29 cellular contexts compared by ENCODE assay signal in the genomic region with DNA sequence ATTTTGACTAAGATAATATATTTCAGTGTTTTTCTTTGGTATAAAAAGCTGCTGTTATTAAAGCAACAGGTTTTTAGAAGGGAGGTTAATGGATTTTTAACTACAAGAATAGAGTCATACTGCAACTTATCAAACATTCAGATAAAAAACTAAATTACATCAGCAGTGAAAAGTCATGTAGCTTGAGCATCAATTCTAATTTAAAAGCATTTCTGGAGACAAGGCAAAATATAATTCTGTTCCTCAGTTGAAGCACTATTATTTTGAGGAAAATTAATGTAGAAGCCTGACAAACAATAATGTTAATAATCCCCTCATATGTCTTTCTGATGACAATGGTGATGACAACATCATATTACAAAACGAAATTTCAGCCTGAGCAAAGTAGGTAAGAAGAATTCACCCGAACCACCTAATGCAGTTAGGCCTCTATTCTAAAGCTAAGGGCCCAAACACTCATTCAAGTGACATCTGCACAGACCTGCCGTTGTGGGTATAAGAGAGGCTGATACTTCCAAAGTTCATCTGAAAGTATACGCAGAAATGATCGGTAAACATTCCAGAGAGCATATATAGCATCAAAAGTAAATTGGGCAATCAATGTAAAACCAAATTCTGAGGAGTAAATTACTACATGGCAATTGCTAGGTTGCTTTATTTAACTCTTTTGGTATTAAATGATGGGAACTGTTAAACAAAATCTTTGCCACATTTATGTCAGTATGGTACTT. TPM values are rescaled to one million over a fixed set of nuclear protein-coding genes. Genes with fewer than 3 reads are reported as not detected.
DNase-seq lines count a peak whose midpoint lies in the region; ATAC-seq, FAIRE-seq and TF ChIP-seq lines count a peak whose summit lies in the region.
"Had no signal": no experiment of that assay in that cellular context is flagged by ENCODE, and none has a peak within 500 bp of the region (broad histone marks: within the 10 kb centered on the region; RNA-seq: fewer than 3 reads in every experiment).

No MANE protein-coding gene starts in this region.

- H3K36me3 ChIP-seq in HepG2 (replicated peaks in 1 of 2; ENCODE audit: control insufficient read depth in 1 of 2, insufficient read depth in 2 of 2, low read length in 2 of 2) (no peaks in the 10 kb centered on the region), right lobe of liver (no peaks in the 10 kb centered on the region), endocrine pancreas (ENCODE audit: control insufficient read depth, insufficient read depth, low read length) (no peaks in the 10 kb centered on the region), neural progenitor cell (no peaks in the 10 kb centered on the region)
- H3K36me3 ChIP-seq: BE2C, BLaER1 had no signal

- ATAC-seq in HepG2 (peak; percentile 99), right lobe of liver (no peak), HG02981 (IDR thresholded peaks at IDR 0.05; ENCODE audit: unreplicated experiment) (no peak)
- ATAC-seq: GM12878 had no signal

- H3K4me2 ChIP-seq in HepG2 (ENCODE audit: low read depth, low read length) (peak overlapping the region; percentile 74), neural progenitor cell (no peak overlapping the region)
- H3K4me2 ChIP-seq: BLaER1 had no signal

- H3K9ac ChIP-seq in HepG2 (ENCODE audit: insufficient read depth, low read depth, low read length): no peak overlapping the region
- no peak overlapping the region for H3K9ac ChIP-seq in endocrine pancreas (ENCODE audit: control insufficient read depth, insufficient read depth, low read length)
- no peak overlapping the region for H3K9ac ChIP-seq in neural progenitor cell
- H3K9ac ChIP-seq: BLaER1 had no signal

- H3F3A ChIP-seq in neural progenitor cell (ENCODE audit: low read depth): peaks cover 11% of the 10 kb centered on the region

- H3K79me2 ChIP-seq in HepG2 (ENCODE audit: insufficient read depth, low read length): no peaks in the 10 kb centered on the region
- H3K79me2 ChIP-seq in neural progenitor cell (ENCODE audit: low read depth): no peaks in the 10 kb centered on the region

- TF ChIP-seq RAD21 in HepG2 (CRISPR knock-in tag; IDR thresholded peaks at IDR 0.05): no peak

- POLR2A ChIA-PET in HepG2 (lab: Yijun Ruan, JAX): no interaction called here

- H2AFZ ChIP-seq in HepG2 (ENCODE audit: low read length): no peak overlapping the region
- H2AFZ ChIP-seq in neural progenitor cell (replicated peaks): peak overlapping the region; percentile 63

- BruUV-seq in HepG2 (replicated peaks; lab: Mats Ljungman, UMichigan): no TSS peak

- H3K27me3 ChIP-seq in HepG2 (ENCODE audit: control insufficient read depth in 1 of 2, insufficient read depth in 2 of 2, low read length in 2 of 2): no peaks in the 10 kb centered on the region
- no peaks in the 10 kb centered on the region for H3K27me3 ChIP-seq in right lobe of liver
- no peaks in the 10 kb centered on the region for H3K27me3 ChIP-seq in endocrine pancreas (ENCODE audit: control insufficient read depth, insufficient read depth, low read length)
- H3K27me3 ChIP-seq in neural progenitor cell: no peaks in the 10 kb centered on the region
- H3K27me3 ChIP-seq: BE2C, BLaER1 had no signal

- H3K4me1 Mint-ChIP-seq in neural progenitor cell: peaks cover 5% of the 10 kb centered on the region
- H3K4me1 Mint-ChIP-seq: CD14-positive monocyte; CD4-positive, alpha-beta memory T cell; CD4-positive, CD25-positive, alpha-beta regulatory T cell; CD8-positive, alpha-beta memory T cell had no signal

- intact Hi-C loops in HepG2 (cut with micrococcal nuclease; ENCODE audit: unreplicated experiment): no loop called here
- intact Hi-C loops in right lobe of liver (cut with DNase I): no loop called here

- no peak for TF ChIP-seq CTCF in HepG2 (CRISPR knock-in tag; IDR thresholded peaks at IDR 0.05)
- TF ChIP-seq CTCF in right lobe of liver (IDR thresholded peaks at IDR 0.05): no peak
- TF ChIP-seq CTCF in neural progenitor cell (IDR thresholded peaks at IDR 0.05): no peak

- DNase-seq in HepG2 (ENCODE audit: low spot score) (peak; percentile 37), right lobe of liver (no peak), neural progenitor cell (ENCODE audit: low spot score) (no peak), SIG-M5 treated with dmso at 0.1 percent for 504 hours (lab: John Stamatoyannopoulos, UW; ENCODE audit: unreplicated experiment) (no peak)
- DNase-seq: 8988T; ACHN; BE2C; C1 segment of cervical spinal cord; CD4-positive, alpha-beta memory T cell; CD4-positive, CD25-positive, alpha-beta regulatory T cell; CD8-positive, alpha-beta memory T cell; COR-L47; DMS 273 treated with DMSO at 0.1 percent for 48 hours; DMS153; DMS53; DMS79; DND-41; EL; GDM1 had no signal

- FAIRE-seq in HepG2 (lab: Jason Lieb, UNC): no peak
- FAIRE-seq: A204.1, GM12878, GM12892, GM18507 had no signal

- in situ Hi-C loops in HepG2 (cut with HindIII; ENCODE audit: extremely low pct_ligation_motif_present, low pct_unique_long_range_greater_than_20kb): loop anchor here (25.0 kb wide), 1 partner anchor 1610 kb away; no protein-coding TSS in a partner anchor

- H3K36me3 Mint-ChIP-seq in neural progenitor cell: no peaks in the 10 kb centered on the region
- H3K36me3 Mint-ChIP-seq: CD14-positive monocyte; CD4-positive, alpha-beta memory T cell; CD4-positive, CD25-positive, alpha-beta regulatory T cell; CD8-positive, alpha-beta memory T cell had no signal

- H3K9me3 ChIP-seq in HepG2 (ENCODE audit: low read length) (no peaks in the 10 kb centered on the region), right lobe of liver (no peaks in the 10 kb centered on the region), endocrine pancreas (ENCODE audit: control insufficient read depth, low read length) (no peaks in the 10 kb centered on the region), neural progenitor cell (ENCODE audit: low read depth) (no peaks in the 10 kb centered on the region)
- H3K9me3 ChIP-seq: BE2C, BLaER1 had no signal

- TF ChIP-seq EP300 in HepG2 (IDR thresholded peaks at IDR 0.05; ENCODE audit: low read depth in 2 of 2, low read length in 2 of 2) (peak in 1 of 2 experiments; percentile 24; a peak in 1 of 4 replicates), HepG2 (CRISPR knock-in tag; IDR thresholded peaks at IDR 0.05; ENCODE audit: borderline replicate concordance) (no peak)

- CTCF ChIA-PET in HepG2 (lab: Yijun Ruan, JAX; ENCODE audit: low intra/inter-chr PET ratio, low total read pairs): no interaction called here

- H3K4me1 ChIP-seq in HepG2 (ENCODE audit: insufficient read depth, low read length): peaks cover 19% of the 10 kb centered on the region
- no peaks in the 10 kb centered on the region for H3K4me1 ChIP-seq in right lobe of liver
- no peaks in the 10 kb centered on the region for H3K4me1 ChIP-seq in endocrine pancreas (ENCODE audit: control insufficient read depth, insufficient read depth, low read length)
- peaks cover 39% of the 10 kb centered on the region for H3K4me1 ChIP-seq in neural progenitor cell
- H3K4me1 ChIP-seq: BLaER1 had no signal

- H3K9me3 Mint-ChIP-seq in neural progenitor cell: no peaks in the 10 kb centered on the region

- no peaks in the 10 kb centered on the region for H4K20me1 ChIP-seq in HepG2 (ENCODE audit: insufficient read depth, low read length)
- H4K20me1 ChIP-seq in neural progenitor cell (ENCODE audit: low read depth): no peaks in the 10 kb centered on the region
- H4K20me1 ChIP-seq: BLaER1 had no signal

- no peaks in the 10 kb centered on the region for H3K27me3 Mint-ChIP-seq in neural progenitor cell (ENCODE audit: insufficient read depth, low read depth)
- H3K27me3 Mint-ChIP-seq: CD4-positive, alpha-beta memory T cell; CD4-positive, CD25-positive, alpha-beta regulatory T cell; CD8-positive, alpha-beta memory T cell had no signal

- WGBS in HepG2 (ENCODE audit: low lambda C conversion rate): 6% methylated on average over 5 of the region's 5 CpGs
- whole genome bisulfite sequencing in right lobe of liver (ENCODE audit: insufficient coverage, low coverage, low lambda C conversion rate, missing lambda C conversion rate): 51% methylated on average over 4 of the region's 5 CpGs

- H3K27ac Mint-ChIP-seq in neural progenitor cell: no peak overlapping the region
- H3K27ac Mint-ChIP-seq: CD14-positive monocyte; CD4-positive, alpha-beta memory T cell; CD4-positive, CD25-positive, alpha-beta regulatory T cell; CD8-positive, alpha-beta memory T cell had no signal

- no peak overlapping the region for H3K27ac ChIP-seq in HepG2 (ENCODE audit: extremely low read length, insufficient read depth, low read length)
- H3K27ac ChIP-seq in right lobe of liver: no peak overlapping the region
- H3K27ac ChIP-seq in neural progenitor cell: no peak overlapping the region
- H3K27ac ChIP-seq: BLaER1 had no signal

- no peak overlapping the region for H3K4me3 Mint-ChIP-seq in neural progenitor cell
- H3K4me3 Mint-ChIP-seq: CD14-positive monocyte; CD4-positive, alpha-beta memory T cell; CD4-positive, CD25-positive, alpha-beta regulatory T cell; CD8-positive, alpha-beta memory T cell had no signal

- H3K4me3 ChIP-seq in HepG2 (replicated peaks in 1 of 3; ENCODE audit: insufficient read depth in 1 of 3, low read depth in 2 of 3, low read length in 3 of 3) (no peak overlapping the region; a peak in 1 of 6 replicates), right lobe of liver (no peak overlapping the region), endocrine pancreas (ENCODE audit: control insufficient read depth, insufficient read depth, low read length) (peak overlapping the region; percentile 40), neural progenitor cell (no peak overlapping the region)
- H3K4me3 ChIP-seq: BLaER1, GM12878 had no signal

- TF ChIP-seq POLR2A in HepG2 (IDR thresholded peaks at IDR 0.05; ENCODE audit: insufficient read depth in 1 of 2, low read depth in 2 of 2, low read length in 2 of 2) (no peak), right lobe of liver (IDR thresholded peaks at IDR 0.05) (no peak)

RNA-seq across cellular contexts. Expression of a gene that starts 12.8 kb away (rescaled TPM):
- total RNA-seq in HepG2 (2016; rRNA removed; fragmentation: Illumina TruSeq; extraction: Trizol) (not detected in 2 replicates), right lobe of liver (1 to 10 TPM in 2 of 6 experiments, under 1 TPM in 4; 0.07 to 1.7 (median 0.67) TPM), neural progenitor cell (ENCODE audit: low replicate concordance) (12.3 and 15.0 TPM in 2 replicates)
- not detected in 2 replicates for total RNA-seq in HepG2 (2016; cell fraction: cytosol; rRNA removed; fragmentation: Illumina TruSeq; extraction: Trizol; ENCODE audit: low read depth)
- total RNA-seq in HepG2 (2016; cell fraction: insoluble cytoplasmic fraction; rRNA removed; fragmentation: Illumina TruSeq; extraction: Trizol): not detected in 2 replicates
- total RNA-seq in HepG2 (2016; cell fraction: membrane; rRNA removed; fragmentation: Illumina TruSeq; extraction: Trizol): not detected in 2 replicates
- not detected in 2 replicates for total RNA-seq in HepG2 (2016; cell fraction: nucleus; rRNA removed; fragmentation: Illumina TruSeq; extraction: Trizol)
- not detected in 2 replicates for polyA plus RNA-seq in HepG2 (2011; rRNA removed)
- not detected in 2 replicates for polyA plus RNA-seq in HepG2 (2011; cell fraction: cytosol; rRNA removed)
- polyA plus RNA-seq in HepG2 (2011; cell fraction: nucleus; rRNA removed): not detected in 2 replicates
- polyA plus RNA-seq in HepG2 (2012): not detected in 2 replicates
- polyA plus RNA-seq in HepG2 (2016; cell fraction: cytosol; fragmentation: Illumina TruSeq; extraction: Trizol; ENCODE audit: low read depth): not detected in 2 replicates
- not detected in 2 replicates for polyA plus RNA-seq in HepG2 (2016; cell fraction: insoluble cytoplasmic fraction; fragmentation: Illumina TruSeq; extraction: Trizol; ENCODE audit: low read depth)
- not detected in 2 replicates for polyA plus RNA-seq in HepG2 (2016; cell fraction: membrane; fragmentation: Illumina TruSeq; extraction: Trizol; ENCODE audit: low read depth)
- not detected in 2 replicates for polyA plus RNA-seq in HepG2 (2016; cell fraction: nucleus; fragmentation: Illumina TruSeq; extraction: Trizol; ENCODE audit: insufficient read depth, low read depth)
- not detected in 2 replicates for polyA minus RNA-seq in HepG2 (2011; rRNA and poly(A)+ RNA removed; ENCODE audit: low replicate concordance)
- polyA minus RNA-seq in HepG2 (2011; cell fraction: cytosol; rRNA and poly(A)+ RNA removed): not detected in 2 replicates
- not detected in 2 replicates for polyA minus RNA-seq in HepG2 (2011; cell fraction: nucleus; rRNA and poly(A)+ RNA removed)
- total RNA-seq: CD4-positive, alpha-beta memory T cell; CD4-positive, CD25-positive, alpha-beta regulatory T cell; CD8-positive, alpha-beta memory T cell; Daoy; G401 had no signal
- polyA plus RNA-seq: CD14-positive monocyte; CD4-positive, alpha-beta memory T cell; CD4-positive, CD25-positive, alpha-beta regulatory T cell; CD8-positive, alpha-beta memory T cell had no signal
